Comparison of ENCODE assay signal across 23 cellular contexts in genomic region chr1:50106095-50106761, GRCh38. TPM values are rescaled to one million over a fixed set of nuclear protein-coding genes. Genes with fewer than 3 reads are reported as not detected.
A peak's percentile ranks its signal among the peaks of the same experiment; 100 is the strongest.
DNase-seq lines count a peak whose midpoint lies in the region; ATAC-seq, FAIRE-seq and TF ChIP-seq lines count a peak whose summit lies in the region.
"Had no signal": no experiment of that assay in that cellular context is flagged by ENCODE, and none has a peak within 500 bp of the region (broad histone marks: within the 10 kb centered on the region; RNA-seq: fewer than 3 reads in every experiment).

No MANE protein-coding gene starts in this region.

- intact Hi-C loops in natural killer cell (cut with micrococcal nuclease) = no loop called here

- H3K9me3 Mint-ChIP-seq in natural killer cell = no peaks in the 10 kb centered on the region
- H3K9me3 Mint-ChIP-seq: CD4-positive, CD25-positive, alpha-beta regulatory T cell; stimulated activated effector memory CD8-positive, alpha-beta T cell treated with anti-CD3 and anti-CD28 coated beads, Interleukin-12 subunit alpha, Interleukin-12 subunit beta, amount 100 ng/mL, for 72 hours had no signal

- ATAC-seq in natural killer cell = no peak
- ATAC-seq: stimulated activated effector memory CD8-positive, alpha-beta T cell treated with anti-CD3 and anti-CD28 coated beads, Interleukin-12 subunit alpha, Interleukin-12 subunit beta, amount 100 ng/mL, for 72 hours; T-helper 17 cell had no signal

- peak; percentile 98 for FAIRE-seq in islet of Langerhans (lab: Jason Lieb, UNC)
- FAIRE-seq: RCC 7860, small intestine had no signal

- H3K27ac Mint-ChIP-seq in natural killer cell = no peak overlapping the region
- H3K27ac Mint-ChIP-seq: CD4-positive, CD25-positive, alpha-beta regulatory T cell; IgD-negative memory B cell; stimulated activated effector memory CD8-positive, alpha-beta T cell treated with anti-CD3 and anti-CD28 coated beads, Interleukin-12 subunit alpha, Interleukin-12 subunit beta, amount 100 ng/mL, for 72 hours; T-helper 17 cell had no signal

- no peak for TF ChIP-seq CTCF in natural killer cell (IDR thresholded peaks at IDR 0.05)

- H3K36me3 Mint-ChIP-seq in natural killer cell = no peaks in the 10 kb centered on the region
- H3K36me3 Mint-ChIP-seq: CD4-positive, CD25-positive, alpha-beta regulatory T cell; IgD-negative memory B cell; stimulated activated effector memory CD8-positive, alpha-beta T cell treated with anti-CD3 and anti-CD28 coated beads, Interleukin-12 subunit alpha, Interleukin-12 subunit beta, amount 100 ng/mL, for 72 hours had no signal

- H3K4me3 Mint-ChIP-seq in natural killer cell = no peak overlapping the region
- H3K4me3 Mint-ChIP-seq: CD4-positive, CD25-positive, alpha-beta regulatory T cell; IgD-negative memory B cell; stimulated activated effector memory CD8-positive, alpha-beta T cell treated with anti-CD3 and anti-CD28 coated beads, Interleukin-12 subunit alpha, Interleukin-12 subunit beta, amount 100 ng/mL, for 72 hours; T-helper 17 cell had no signal

- H3K4me1 Mint-ChIP-seq in natural killer cell = peaks cover 0 to 15% of the 10 kb centered on the region in 2 donors

- H3K27me3 Mint-ChIP-seq in natural killer cell (ENCODE audit: low read depth in 2 of 2) = peaks cover 28 to 49% of the 10 kb centered on the region in 2 donors

- DNase-seq in DMS153 (lab: John Stamatoyannopoulos, UW) = peak; percentile 58
- peak; percentile 68 for DNase-seq in NCI-H146 (lab: John Stamatoyannopoulos, UW)
- DNase-seq in NCI-H748 treated with DMSO at 0.1 percent for 48 hours (lab: John Stamatoyannopoulos, UW) = peak; percentile 84
- no peak for DNase-seq in HuH-7 (ENCODE audit: low spot score)
- DNase-seq in natural killer cell = no peak
- no peak for DNase-seq in activated CD8-positive, alpha-beta memory T cell treated with anti-CD3 and anti-CD28 coated beads for 24 hours
- DNase-seq: activated CD8-positive, alpha-beta memory T cell treated with anti-CD3 and anti-CD28 coated beads, Interleukin-2, amount 50 U/mL, for 4 hours; activated effector memory CD4-positive, alpha-beta T cell treated with anti-CD3 and anti-CD28 coated beads, Interleukin-2, amount 50 U/mL, for 16 hours; CD4-positive, CD25-positive, alpha-beta regulatory T cell; GDM1; mammary epithelial cell; NCI-H187 treated with DMSO at 0.1 percent for 48 hours; nucleus accumbens; SJCRH30; small intestine; stimulated activated CD4-positive, alpha-beta T cell treated with anti-CD3 and anti-CD28 coated beads, Interleukin-2, amount 100 ng/mL, for 24 hours; T-helper 17 cell; testis had no signal

RNA-seq across cellular contexts. Expression of gene ELAVL4, which starts 2.5 kb away (rescaled TPM):
- total RNA-seq in natural killer cell = not detected
- total RNA-seq: CD4-positive, CD25-positive, alpha-beta regulatory T cell; M059J; mammary epithelial cell; SJCRH30; T-helper 17 cell had no signal

Comparison
In these comparisons a context has a peak if more than half of its experiments do, and no peak if none do; other contexts are left out.
1. DNase-seq: peak in DMS153 (single experiment), NCI-H146 (single experiment) and NCI-H748 treated with DMSO at 0.1 percent for 48 hours (single experiment); none in HuH-7 (single experiment), natural killer cell (single experiment) and activated CD8-positive, alpha-beta memory T cell treated with anti-CD3 and anti-CD28 coated beads for 24 hours (single experiment).